In genomic region chr14:68667313-68667791, GRCh38 we compare ENCODE assay signal across 12 cellular contexts.
DNase-seq lines count a peak whose midpoint lies in the region; ATAC-seq and TF ChIP-seq lines count a peak whose summit lies in the region.
"Had no signal": no experiment of that assay in that cellular context is flagged by ENCODE, and none has a peak within 500 bp of the region (broad histone marks: within the 10 kb centered on the region; RNA-seq: fewer than 3 reads in every experiment).

No MANE protein-coding gene starts in this region.

- H3K27me3 ChIP-seq in left lung (no peaks in the 10 kb centered on the region), adrenal gland (no peaks in the 10 kb centered on the region), WERI-Rb-1 (ENCODE audit: insufficient read depth, low read depth, severe bottlenecking) (no peaks in the 10 kb centered on the region)
- H3K27me3 ChIP-seq: upper lobe of right lung had no signal

- intact Hi-C loops in left lung (cut with DNase I), result no loop called here
- intact Hi-C loops in adrenal gland (cut with DNase I), result no loop called here

- no peaks in the 10 kb centered on the region for H3K9me3 ChIP-seq in left lung
- no peaks in the 10 kb centered on the region for H3K9me3 ChIP-seq in adrenal gland (replicated peaks in 1 of 3)
- H3K9me3 ChIP-seq in WERI-Rb-1 (ENCODE audit: severe bottlenecking), result peaks cover 6% of the 10 kb centered on the region
- H3K9me3 ChIP-seq: upper lobe of right lung had no signal

- H3K27ac ChIP-seq in left lung (peak overlapping the region in 1 of 2 donors; percentile 63), skin epidermis (peak overlapping the region in 15 of 21 experiments; percentile 15 to 83 (median 66)), adrenal gland (peak overlapping the region in 1 of 5 donors; percentile 57), WERI-Rb-1 (no peak overlapping the region)
- H3K27ac ChIP-seq: C4-2B, epithelial cell of prostate had no signal

- TF ChIP-seq CTCF in astrocyte of the spinal cord (IDR thresholded peaks at IDR 0.05; ENCODE audit: low read depth, low read length) (no peak), left lung (IDR thresholded peaks at IDR 0.05) (no peak), adrenal gland (IDR thresholded peaks at IDR 0.05) (no peak), WERI-Rb-1 (IDR thresholded peaks at IDR 0.05; ENCODE audit: low read depth, low read length) (no peak)

- no peak overlapping the region for H3K4me3 ChIP-seq in astrocyte of the spinal cord (ENCODE audit: low read depth, low read length)
- H3K4me3 ChIP-seq in left lung, result no peak overlapping the region
- no peak overlapping the region for H3K4me3 ChIP-seq in skin epidermis
- no peak overlapping the region for H3K4me3 ChIP-seq in adrenal gland
- H3K4me3 ChIP-seq in WERI-Rb-1 (ENCODE audit: low read depth, low read length), result no peak overlapping the region
- H3K4me3 ChIP-seq: upper lobe of right lung had no signal

- H3K4me1 ChIP-seq in left lung (peaks cover 27 to 45% of the 10 kb centered on the region in 2 donors), adrenal gland (replicated peaks in 1 of 2) (peaks cover 0 to 53% of the 10 kb centered on the region in 2 donors)

- TF ChIP-seq POLR2A in adrenal gland (IDR thresholded peaks at IDR 0.05), result no peak

- ATAC-seq in left lung, result peak; percentile 22
- no peak for ATAC-seq in HG03460 (IDR thresholded peaks at IDR 0.05; ENCODE audit: unreplicated experiment)
- ATAC-seq: upper lobe of right lung had no signal

- in situ Hi-C loops in astrocyte of the spinal cord (cut with HindIII; ENCODE audit: low sequenced_read_pairs), result no loop called here

- DNase-seq in GM03348 (ENCODE audit: low spot score) (peak; percentile 68), astrocyte of the spinal cord (ENCODE audit: low read depth, low spot score) (peak; percentile 70), left lung (no peak), HuH-7.5 (ENCODE audit: low spot score) (no peak), adrenal gland (no peak), WERI-Rb-1 (no peak)
- DNase-seq: NCI-H1048, upper lobe of right lung had no signal

- H3K36me3 ChIP-seq in left lung, result no peaks in the 10 kb centered on the region
- H3K36me3 ChIP-seq in adrenal gland (replicated peaks in 1 of 2), result no peaks in the 10 kb centered on the region
- no peaks in the 10 kb centered on the region for H3K36me3 ChIP-seq in WERI-Rb-1
- H3K36me3 ChIP-seq: upper lobe of right lung had no signal

Comparison
In these comparisons a context has a peak if more than half of its experiments do, and no peak if none do; other contexts are left out.
1. DNase-seq: peak in GM03348 (single experiment) and astrocyte of the spinal cord (single experiment); none in left lung (0 of 2), HuH-7.5 (single experiment), adrenal gland (0 of 7) and WERI-Rb-1 (single experiment).